Comparison of ENCODE assay signal across 16 cellular contexts in genomic region chr2:118973542-118973951, GRCh38. TPM values are rescaled to one million over a fixed set of nuclear protein-coding genes. Genes with fewer than 3 reads are reported as not detected.
DNase-seq lines count a peak whose midpoint lies in the region; ATAC-seq and TF ChIP-seq lines count a peak whose summit lies in the region.
"Had no signal": no experiment of that assay in that cellular context is flagged by ENCODE, and none has a peak within 500 bp of the region (broad histone marks: within the 10 kb centered on the region; RNA-seq: fewer than 3 reads in every experiment).

No MANE protein-coding gene starts in this region.

- H3K27ac ChIP-seq in PC-3 (ENCODE audit: low read length) (peak overlapping the region; percentile 62), neuronal stem cell (replicated peaks; ENCODE audit: low read length) (no peak overlapping the region)

- intact Hi-C loops in PC-3 (cut with micrococcal nuclease): no loop called here

- no CpG with 5 or more reads among the region's 4 CpGs for WGBS in neuronal stem cell (ENCODE audit: extremely low coverage in 2 of 2, insufficient read length in 2 of 2, insufficient replicate concordance in 1 of 2), 2 donors

- H2AK5ac ChIP-seq in neuronal stem cell (ENCODE audit: low read depth, low read length): peak overlapping the region; percentile 4

- H3K23ac ChIP-seq in neuronal stem cell (ENCODE audit: low read depth, low read length, poor library complexity): no peak overlapping the region

- no peak overlapping the region for H2BK5ac ChIP-seq in neuronal stem cell (ENCODE audit: low read length)

- H3K4me1 ChIP-seq in PC-3 (ENCODE audit: insufficient read depth, low read length): peaks cover 33% of the 10 kb centered on the region
- peaks cover 0 to 10% of the 10 kb centered on the region in 2 donors for H3K4me1 ChIP-seq in neuronal stem cell (ENCODE audit: control insufficient read depth in 2 of 2, insufficient read depth in 1 of 2, low read depth in 1 of 2, low read length in 2 of 2)

- H3K4me3 ChIP-seq in PC-3 (ENCODE audit: low read length): no peak overlapping the region
- H3K4me3 ChIP-seq in fibroblast of the aortic adventitia (ENCODE audit: low read depth, low read length): no peak overlapping the region
- no peak overlapping the region for H3K4me3 ChIP-seq in neuronal stem cell (ENCODE audit: low read length in 2 of 2)

- H3K9me3 ChIP-seq in PC-3 (ENCODE audit: low read length) (no peaks in the 10 kb centered on the region), neuronal stem cell (replicated peaks in 1 of 2; ENCODE audit: control insufficient read depth in 2 of 2, insufficient read depth in 1 of 2, low read depth in 1 of 2, low read length in 2 of 2) (no peaks in the 10 kb centered on the region)

- H3K9me2 ChIP-seq in PC-3 (replicated peaks; ENCODE audit: low read length): no peaks in the 10 kb centered on the region

- ATAC-seq in PC-3 (no peak), GM21576 (IDR thresholded peaks at IDR 0.05; ENCODE audit: unreplicated experiment) (no peak), HG03108 (IDR thresholded peaks at IDR 0.05; ENCODE audit: unreplicated experiment) (no peak), GM19397 (IDR thresholded peaks at IDR 0.05; ENCODE audit: unreplicated experiment) (no peak)
- ATAC-seq: activated CD8-positive, alpha-beta T cell treated with anti-CD3 and anti-CD28 coated beads for 36 hours; stimulated activated effector memory CD8-positive, alpha-beta T cell treated with anti-CD3 and anti-CD28 coated beads, Interleukin-12 subunit alpha, Interleukin-12 subunit beta, amount 100 ng/mL, for 72 hours had no signal

- peak; percentile 1 for DNase-seq in Ammon's horn (ENCODE audit: low spot score)
- DNase-seq in PC-3: peak; percentile 22
- peak; percentile 52 for DNase-seq in fibroblast of the aortic adventitia (ENCODE audit: low read depth)
- DNase-seq in neuronal stem cell (ENCODE audit: low spot score): no peak
- DNase-seq in COR-L47 (lab: John Stamatoyannopoulos, UW): no peak
- DNase-seq: activated CD8-positive, alpha-beta T cell treated with anti-CD3 and anti-CD28 coated beads for 36 hours; activated effector memory CD4-positive, alpha-beta T cell treated with anti-CD3 and anti-CD28 coated beads, Interleukin-2, amount 50 U/mL, for 16 hours; C1 segment of cervical spinal cord; NCI-H2227 treated with DMSO at 0.1 percent for 48 hours; stimulated activated CD4-positive, alpha-beta T cell treated with anti-CD3 and anti-CD28 coated beads, Interleukin-2, amount 100 ng/mL, for 24 hours had no signal

- no peak overlapping the region for H2BK120ac ChIP-seq in neuronal stem cell (ENCODE audit: low read depth, low read length)

- H3K27me3 ChIP-seq in PC-3 (ENCODE audit: low read length) (no peaks in the 10 kb centered on the region), neuronal stem cell (ENCODE audit: control insufficient read depth in 3 of 3, insufficient read depth in 3 of 3, low read depth in 1 of 3, low read length in 3 of 3) (no peaks in the 10 kb centered on the region)

- H4K8ac ChIP-seq in neuronal stem cell (ENCODE audit: low read depth, low read length): no peak overlapping the region

- no peak overlapping the region for H3K18ac ChIP-seq in neuronal stem cell (ENCODE audit: low read length)

- no peak overlapping the region for H2BK15ac ChIP-seq in neuronal stem cell (ENCODE audit: low read length)

- H4K91ac ChIP-seq in neuronal stem cell (ENCODE audit: low read depth, low read length, poor library complexity): no peak overlapping the region

- H3K79me2 ChIP-seq in PC-3 (ENCODE audit: low read length): no peaks in the 10 kb centered on the region

- CTCF ChIA-PET in PC-3 (lab: Charles Lee): no interaction called here

- H3K4me2 ChIP-seq in PC-3 (ENCODE audit: low read length) (peak overlapping the region; percentile 53), neuronal stem cell (ENCODE audit: insufficient read depth, low read length, poor library complexity, severe bottlenecking) (no peak overlapping the region)

- no peaks in the 10 kb centered on the region for H3K79me1 ChIP-seq in neuronal stem cell (ENCODE audit: low read depth, low read length)

- H3K4ac ChIP-seq in neuronal stem cell (ENCODE audit: low read length): no peak overlapping the region

- H3K9ac ChIP-seq in PC-3 (ENCODE audit: low read length): no peak overlapping the region
- no peak overlapping the region for H3K9ac ChIP-seq in neuronal stem cell (ENCODE audit: low read depth, low read length, poor library complexity)

- H3K14ac ChIP-seq in neuronal stem cell (ENCODE audit: low read length): no peak overlapping the region

- H4K20me1 ChIP-seq in PC-3 (ENCODE audit: low read length): no peaks in the 10 kb centered on the region

- H3K36me3 ChIP-seq in PC-3 (ENCODE audit: low read depth, low read length) (no peaks in the 10 kb centered on the region), neuronal stem cell (replicated peaks in 1 of 2; ENCODE audit: control insufficient read depth in 2 of 2, insufficient read depth in 2 of 2, low read length in 2 of 2) (no peaks in the 10 kb centered on the region)

- H2BK12ac ChIP-seq in neuronal stem cell (ENCODE audit: low read length): no peak overlapping the region

- POLR2A ChIA-PET in PC-3 (lab: Charles Lee; ENCODE audit: unreplicated experiment): no interaction called here

- no peak overlapping the region for H2AFZ ChIP-seq in PC-3 (ENCODE audit: low read length)
- H2AFZ ChIP-seq in neuronal stem cell (ENCODE audit: low read length): no peak overlapping the region

- TF ChIP-seq CTCF in PC-3 (conservative IDR thresholded peaks at IDR 0.05; ENCODE audit: low read depth, low read length) (no peak), fibroblast of the aortic adventitia (IDR thresholded peaks at IDR 0.05; ENCODE audit: insufficient read depth, low read length) (no peak)

- no peaks in the 10 kb centered on the region for H3F3A ChIP-seq in PC-3 (ENCODE audit: low read length, unreplicated experiment)

- BruUV-seq in PC-3 (replicated peaks; lab: Mats Ljungman, UMichigan): no TSS peak

RNA-seq across cellular contexts. Expression of gene MARCO, which starts 31.6 kb away (rescaled TPM):
- total RNA-seq in PC-3 (2014; rRNA removed) (not detected in 2 replicates), fibroblast of the aortic adventitia (ENCODE audit: low replicate concordance) (not detected in 2 replicates)
- not detected for polyA plus RNA-seq in neuronal stem cell (2013, experiment 1 of 2)
- polyA plus RNA-seq in neuronal stem cell (2013, experiment 2 of 2): not detected
- total RNA-seq: activated CD8-positive, alpha-beta T cell treated with anti-CD3 and anti-CD28 coated beads for 36 hours; Daoy; osteoblast had no signal

Comparison
In these comparisons a context has a peak if more than half of its experiments do, and no peak if none do; other contexts are left out.
1. DNase-seq: peak in Ammon's horn (single experiment), PC-3 (single experiment) and fibroblast of the aortic adventitia (single experiment); none in neuronal stem cell (single experiment) and COR-L47 (single experiment).